ENCODE assay signal across 21 cellular contexts in genomic region chr2:230919681-230920080, GRCh38. TPM values are rescaled to one million over a fixed set of nuclear protein-coding genes. Genes with fewer than 3 reads are reported as not detected.
A peak's percentile ranks its signal among the peaks of the same experiment; 100 is the strongest.
DNase-seq lines count a peak whose midpoint lies in the region; ATAC-seq and TF ChIP-seq lines count a peak whose summit lies in the region.
"Had no signal": no experiment of that assay in that cellular context is flagged by ENCODE, and none has a peak within 500 bp of the region (broad histone marks: within the 10 kb centered on the region; RNA-seq: fewer than 3 reads in every experiment).

No MANE protein-coding gene starts in this region.

- peaks cover 28% of the 10 kb centered on the region for H3K27me3 Mint-ChIP-seq in activated T-cell treated with anti-CD3 and anti-CD28 coated beads, Interleukin-2, amount 50 U/mL, for 72 hours (ENCODE audit: low read depth)
- peaks cover 46% of the 10 kb centered on the region for H3K27me3 Mint-ChIP-seq in activated T-helper 2 cell treated with anti-CD3 and anti-CD28 coated beads, Interferon-gamma antibody, Interleukin-2, Interleukin-4, amounts not matched to agents 10 μg/mL and 5 μg/mL and 100 μg/mL, durations not matched to agents 14 hours and 24 hours and 36 hours (ENCODE audit: low read depth)
- H3K27me3 Mint-ChIP-seq: CD4-positive, alpha-beta T cell had no signal

- peak; percentile 20 to 26 for ATAC-seq in activated T-cell treated with anti-CD3 and anti-CD28 coated beads, Interleukin-2, amount 50 U/mL, for 72 hours (replicated peaks in 1 of 2)
- no peak for ATAC-seq in GM18505 (IDR thresholded peaks at IDR 0.05; ENCODE audit: unreplicated experiment)
- peak; percentile 19 for ATAC-seq in stimulated activated naive CD8-positive, alpha-beta T cell treated with anti-CD3 and anti-CD28 coated beads, Interleukin-15, Interleukin-2, amounts not matched to agents 100 U/mL and 50 U/mL, for 24 hours

- H3K4me1 Mint-ChIP-seq in activated T-cell treated with anti-CD3 and anti-CD28 coated beads, Interleukin-2, amount 50 U/mL, for 72 hours (ENCODE audit: low read depth) = peaks cover 87% of the 10 kb centered on the region
- peaks cover 54% of the 10 kb centered on the region for H3K4me1 Mint-ChIP-seq in activated T-helper 2 cell treated with anti-CD3 and anti-CD28 coated beads, Interferon-gamma antibody, Interleukin-2, Interleukin-4, amounts not matched to agents 10 μg/mL and 5 μg/mL and 100 μg/mL, durations not matched to agents 14 hours and 24 hours and 36 hours (ENCODE audit: low read depth)

- intact Hi-C loops in activated T-helper 2 cell treated with anti-CD3 and anti-CD28 coated beads, Interferon-gamma antibody, Interleukin-2, Interleukin-4, amounts not matched to agents 10 μg/mL and 5 μg/mL and 100 μg/mL, durations not matched to agents 14 hours and 24 hours and 36 hours (cut with micrococcal nuclease) = loop anchor here (1.0 kb wide), 2 partner anchors 11 to 55 kb away; no protein-coding TSS in a partner anchor

- peak overlapping the region; percentile 42 to 82 for H3K4me3 Mint-ChIP-seq in activated T-cell treated with anti-CD3 and anti-CD28 coated beads, Interleukin-2, amount 50 U/mL, for 72 hours
- H3K4me3 Mint-ChIP-seq in activated T-helper 2 cell treated with anti-CD3 and anti-CD28 coated beads, Interferon-gamma antibody, Interleukin-2, Interleukin-4, amounts not matched to agents 10 μg/mL and 5 μg/mL and 100 μg/mL, durations not matched to agents 14 hours and 24 hours and 36 hours (ENCODE audit: low read depth) = no peak overlapping the region
- H3K4me3 Mint-ChIP-seq: HFFc6 had no signal

- peak; percentile 25 for TF ChIP-seq POLR2A in GM18505 (IDR thresholded peaks at IDR 0.05; ENCODE audit: borderline replicate concordance, extremely low read depth, insufficient read depth, insufficient read length)

- peak overlapping the region; percentile 73 for H3K27ac Mint-ChIP-seq in activated T-cell treated with anti-CD3 and anti-CD28 coated beads, Interleukin-2, amount 50 U/mL, for 72 hours
- peak overlapping the region; percentile 47 for H3K27ac Mint-ChIP-seq in activated T-helper 2 cell treated with anti-CD3 and anti-CD28 coated beads, Interferon-gamma antibody, Interleukin-2, Interleukin-4, amounts not matched to agents 10 μg/mL and 5 μg/mL and 100 μg/mL, durations not matched to agents 14 hours and 24 hours and 36 hours
- H3K27ac Mint-ChIP-seq: HFFc6 had no signal

- DNase-seq in activated T-cell treated with anti-CD3 and anti-CD28 coated beads, Interleukin-2, amount 50 U/mL, for 72 hours = no peak
- no peak for DNase-seq in activated T-cell treated with anti-CD3 and anti-CD28 coated beads for 4 hours
- no peak for DNase-seq in activated T-helper 2 cell treated with anti-CD3 and anti-CD28 coated beads, Interferon-gamma antibody, Interleukin-2, Interleukin-4, amounts not matched to agents 10 μg/mL and 5 μg/mL and 100 μg/mL, durations not matched to agents 14 hours and 24 hours and 36 hours (ENCODE audit: low spot score)
- DNase-seq in stimulated activated naive CD8-positive, alpha-beta T cell treated with anti-CD3 and anti-CD28 coated beads, Interleukin-15, Interleukin-2, amounts not matched to agents 100 U/mL and 50 U/mL, for 24 hours = no peak
- DNase-seq in NCI-H1048 (lab: John Stamatoyannopoulos, UW) = no peak
- no peak for DNase-seq in medulla oblongata (ENCODE audit: extremely low spot score)
- DNase-seq: ACHN; Calu3; CD4-positive, alpha-beta T cell; DMS79; HFFc6; KG1; MG63; NCI-H1417 treated with DMSO at 0.1 percent for 48 hours; NCI-H2029 treated with DMSO at 0.1 percent for 48 hours; NCI-H510A; NCI-H82; SHP77 treated with DMSO at 0.1 percent for 48 hours had no signal

- peaks cover 0 to 2% of the 10 kb centered on the region in 2 donors for H3K36me3 Mint-ChIP-seq in activated T-cell treated with anti-CD3 and anti-CD28 coated beads, Interleukin-2, amount 50 U/mL, for 72 hours (ENCODE audit: insufficient read depth in 2 of 2)
- no peaks in the 10 kb centered on the region for H3K36me3 Mint-ChIP-seq in activated T-helper 2 cell treated with anti-CD3 and anti-CD28 coated beads, Interferon-gamma antibody, Interleukin-2, Interleukin-4, amounts not matched to agents 10 μg/mL and 5 μg/mL and 100 μg/mL, durations not matched to agents 14 hours and 24 hours and 36 hours (ENCODE audit: low read depth)

- no peaks in the 10 kb centered on the region for H3K9me3 Mint-ChIP-seq in activated T-cell treated with anti-CD3 and anti-CD28 coated beads, Interleukin-2, amount 50 U/mL, for 72 hours
- H3K9me3 Mint-ChIP-seq in activated T-helper 2 cell treated with anti-CD3 and anti-CD28 coated beads, Interferon-gamma antibody, Interleukin-2, Interleukin-4, amounts not matched to agents 10 μg/mL and 5 μg/mL and 100 μg/mL, durations not matched to agents 14 hours and 24 hours and 36 hours = no peaks in the 10 kb centered on the region
- H3K9me3 Mint-ChIP-seq: CD4-positive, alpha-beta T cell; HFFc6 had no signal

RNA-seq across cellular contexts. Expression of gene GPR55, which starts 5.4 kb away (rescaled TPM):
- 1 to 10 TPM; 6.8 to 9.8 TPM for total RNA-seq in activated T-cell treated with anti-CD3 and anti-CD28 coated beads, Interleukin-2, amount 50 U/mL, for 72 hours
- total RNA-seq in activated T-helper 2 cell treated with anti-CD3 and anti-CD28 coated beads, Interferon-gamma antibody, Interleukin-2, Interleukin-4, amounts not matched to agents 10 μg/mL and 5 μg/mL and 100 μg/mL, durations not matched to agents 14 hours and 24 hours and 36 hours = 0.57 and 0.78 TPM in 2 replicates
- total RNA-seq: Calu3, G401, H1, HFFc6 had no signal

RNA-seq across cellular contexts. Expression of gene ITM2C, which starts 54.9 kb away (rescaled TPM):
- 10 to 100 TPM; 42.8 to 58.7 TPM for total RNA-seq in activated T-cell treated with anti-CD3 and anti-CD28 coated beads, Interleukin-2, amount 50 U/mL, for 72 hours
- total RNA-seq in activated T-helper 2 cell treated with anti-CD3 and anti-CD28 coated beads, Interferon-gamma antibody, Interleukin-2, Interleukin-4, amounts not matched to agents 10 μg/mL and 5 μg/mL and 100 μg/mL, durations not matched to agents 14 hours and 24 hours and 36 hours = 13.3 and 15.8 TPM in 2 replicates
